In the genomic region with DNA sequence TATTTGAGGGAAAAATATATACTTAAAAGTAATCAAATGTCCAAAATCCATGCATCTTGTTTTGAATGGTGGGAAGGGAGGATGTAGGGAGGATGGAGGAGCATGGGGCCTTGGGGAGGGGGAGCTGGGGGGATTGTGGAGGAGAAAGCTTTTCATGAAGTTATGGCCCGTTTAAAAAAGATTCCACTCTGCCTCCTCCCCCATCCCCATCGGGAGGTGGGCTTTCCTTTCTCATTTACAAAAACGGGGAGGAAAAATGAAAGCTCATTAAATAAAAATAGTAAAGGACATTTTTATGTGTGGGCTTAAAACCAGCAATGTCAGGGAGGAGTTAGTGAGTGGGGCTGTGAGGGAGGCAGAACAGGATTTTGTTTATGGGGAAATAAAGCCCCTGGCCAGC, we compare ENCODE assay signal across 22 cellular contexts.
DNase-seq lines count a peak whose midpoint lies in the region; ATAC-seq and TF ChIP-seq lines count a peak whose summit lies in the region.
"Had no signal": no experiment of that assay in that cellular context is flagged by ENCODE, and none has a peak within 500 bp of the region (broad histone marks: within the 10 kb centered on the region; RNA-seq: fewer than 3 reads in every experiment).

No MANE protein-coding gene starts in this region.

- H3K36me3 Mint-ChIP-seq in nephron (ENCODE audit: low read depth), result peaks cover 3% of the 10 kb centered on the region
- no peaks in the 10 kb centered on the region for H3K36me3 Mint-ChIP-seq in activated CD4-positive, alpha-beta memory T cell treated with anti-CD3 and anti-CD28 coated beads, Interleukin-2, amount 10 ng/mL, durations not matched to agents 7 days and 5 days (ENCODE audit: low read depth)
- H3K36me3 Mint-ChIP-seq: activated CD4-positive, alpha-beta memory T cell treated with anti-CD3 and anti-CD28 coated beads for 36 hours; type B pancreatic cell had no signal

- H3K27me3 ChIP-seq in ACC112 (ENCODE audit: insufficient read depth, low read length), result no peaks in the 10 kb centered on the region
- H3K27me3 ChIP-seq in testis, result no peaks in the 10 kb centered on the region

- H3K9me3 ChIP-seq in testis, result no peaks in the 10 kb centered on the region
- H3K9me3 ChIP-seq: HAP-1 had no signal

- peak overlapping the region; percentile 7 to 80 (median 63) for H3K27ac Mint-ChIP-seq in nephron
- no peak overlapping the region for H3K27ac Mint-ChIP-seq in activated CD4-positive, alpha-beta memory T cell treated with anti-CD3 and anti-CD28 coated beads, Interleukin-2, amount 10 ng/mL, durations not matched to agents 7 days and 5 days
- H3K27ac Mint-ChIP-seq: activated CD4-positive, alpha-beta memory T cell treated with anti-CD3 and anti-CD28 coated beads for 36 hours; CD4-positive, alpha-beta T cell; naive thymus-derived CD4-positive, alpha-beta T cell; progenitor cell of endocrine pancreas; type B pancreatic cell had no signal

- H3K4me3 ChIP-seq in ACC112 (ENCODE audit: low read depth, low read length), result no peak overlapping the region
- H3K4me3 ChIP-seq in testis, result peak overlapping the region in 1 of 2 donors; percentile 6
- H3K4me3 ChIP-seq: HAP-1 had no signal

- peaks cover 48% of the 10 kb centered on the region for H3K4me1 Mint-ChIP-seq in nephron
- H3K4me1 Mint-ChIP-seq in activated CD4-positive, alpha-beta memory T cell treated with anti-CD3 and anti-CD28 coated beads, Interleukin-2, amount 10 ng/mL, durations not matched to agents 7 days and 5 days, result peaks cover 9% of the 10 kb centered on the region

- CTCF ChIA-PET in activated CD4-positive, alpha-beta memory T cell treated with anti-CD3 and anti-CD28 coated beads, Interleukin-2, amount 10 ng/mL, durations not matched to agents 7 days and 5 days (lab: Charles Lee), result interaction anchor here (1.5 to 2.0 kb wide), 2 partner anchors 9 to 118 kb away, joined by 4 to 5 read pairs; no protein-coding TSS in a partner anchor

- peaks cover 64% of the 10 kb centered on the region for H3K27me3 Mint-ChIP-seq in nephron (ENCODE audit: low read depth)
- H3K27me3 Mint-ChIP-seq in activated CD4-positive, alpha-beta memory T cell treated with anti-CD3 and anti-CD28 coated beads, Interleukin-2, amount 10 ng/mL, durations not matched to agents 7 days and 5 days, result peaks cover 5% of the 10 kb centered on the region
- H3K27me3 Mint-ChIP-seq: activated CD4-positive, alpha-beta memory T cell treated with anti-CD3 and anti-CD28 coated beads for 36 hours; CD4-positive, alpha-beta T cell; progenitor cell of endocrine pancreas had no signal

- ATAC-seq in HG03196 (IDR thresholded peaks at IDR 0.05; ENCODE audit: unreplicated experiment) (no peak), HG03565 (IDR thresholded peaks at IDR 0.05; ENCODE audit: unreplicated experiment) (no peak)
- ATAC-seq: naive thymus-derived CD4-positive, alpha-beta T cell; Right ventricle myocardium inferior; T-cell had no signal

- TF ChIP-seq POLR2A in testis (IDR thresholded peaks at IDR 0.05), result no peak

- H3K27ac ChIP-seq in ACC112 (ENCODE audit: low read depth, low read length), result peak overlapping the region; percentile 79
- H3K27ac ChIP-seq in caudate nucleus (ENCODE audit: low read depth, low read length), result peak overlapping the region; percentile 7
- H3K27ac ChIP-seq in substantia nigra (ENCODE audit: low read depth, low read length, poor library complexity, severe bottlenecking), result peak overlapping the region; percentile 63
- H3K27ac ChIP-seq in testis, result no peak overlapping the region

- H3K4me1 ChIP-seq in ACC112 (ENCODE audit: control insufficient read depth, insufficient read depth, low read length, unreplicated experiment), result peaks cover 66% of the 10 kb centered on the region
- peaks cover 26% of the 10 kb centered on the region for H3K4me1 ChIP-seq in testis
- H3K4me1 ChIP-seq: HAP-1 had no signal

- peak overlapping the region; percentile 31 to 37 (median 37) for H3K4me3 Mint-ChIP-seq in nephron
- H3K4me3 Mint-ChIP-seq in activated CD4-positive, alpha-beta memory T cell treated with anti-CD3 and anti-CD28 coated beads, Interleukin-2, amount 10 ng/mL, durations not matched to agents 7 days and 5 days, result no peak overlapping the region
- H3K4me3 Mint-ChIP-seq: activated CD4-positive, alpha-beta memory T cell treated with anti-CD3 and anti-CD28 coated beads for 36 hours; CD4-positive, alpha-beta T cell; naive thymus-derived CD4-positive, alpha-beta T cell; T-cell had no signal

- H3K9me3 Mint-ChIP-seq in nephron, result no peaks in the 10 kb centered on the region
- H3K9me3 Mint-ChIP-seq in activated CD4-positive, alpha-beta memory T cell treated with anti-CD3 and anti-CD28 coated beads, Interleukin-2, amount 10 ng/mL, durations not matched to agents 7 days and 5 days, result no peaks in the 10 kb centered on the region
- H3K9me3 Mint-ChIP-seq: activated CD4-positive, alpha-beta memory T cell treated with anti-CD3 and anti-CD28 coated beads for 36 hours; CD4-positive, alpha-beta T cell; T-cell; type B pancreatic cell had no signal

- no peak overlapping the region for H2AFZ ChIP-seq in ACC112 (ENCODE audit: low read length, unreplicated experiment)

- H3K36me3 ChIP-seq in ACC112 (ENCODE audit: insufficient read depth, low read length) (peaks cover 9% of the 10 kb centered on the region; the same call in 1 of the 2 replicates), testis (ENCODE audit: low read depth, missing control alignments) (no peaks in the 10 kb centered on the region)
- H3K36me3 ChIP-seq: HAP-1 had no signal

- WGBS in testis, 2 donors, result 50 to 57% methylated on average over 3 of the region's 3 CpGs

- POLR2A ChIA-PET in activated CD4-positive, alpha-beta memory T cell treated with anti-CD3 and anti-CD28 coated beads, Interleukin-2, amount 10 ng/mL, durations not matched to agents 7 days and 5 days (lab: Charles Lee), result no interaction called here

- H3K79me2 ChIP-seq in ACC112 (ENCODE audit: control insufficient read depth, insufficient read depth, low read length, unreplicated experiment), result peaks cover 42% of the 10 kb centered on the region

- intact Hi-C loops in testis (cut with DNase I; ENCODE audit: low total_unique reads), result no loop called here

- no peak for TF ChIP-seq CTCF in nephron (IDR thresholded peaks at IDR 0.05; ENCODE audit: unreplicated experiment in 3 of 3)
- TF ChIP-seq CTCF in testis (IDR thresholded peaks at IDR 0.05), result no peak

- DNase-seq in caudate nucleus (lab: John Stamatoyannopoulos, UW) (no peak), substantia nigra (lab: John Stamatoyannopoulos, UW) (no peak), testis (no peak)
- no peak for DNase-seq in activated CD4-positive, alpha-beta memory T cell treated with anti-CD3 and anti-CD28 coated beads, Interleukin-2, amount 10 ng/mL, durations not matched to agents 7 days and 5 days
- DNase-seq: activated CD4-positive, alpha-beta memory T cell treated with anti-CD3 and anti-CD28 coated beads for 36 hours; activated naive CD4-positive, alpha-beta T cell; activated T-cell treated with anti-CD3 and anti-CD28 coated beads, Interleukin-2, amount 50 U/mL, for 1 hour; CD4-positive, alpha-beta T cell; DMS153; GF-D8; hippocampal formation; naive thymus-derived CD4-positive, alpha-beta T cell; NCI-H524; T-cell had no signal

Comparison
In these comparisons a context has a peak if more than half of its experiments do, and no peak if none do; other contexts are left out.
1. H3K27ac ChIP-seq: peak in ACC112 (single experiment), caudate nucleus (single experiment) and substantia nigra (single experiment); none in testis (0 of 2).